17 cellular contexts compared by ENCODE assay signal in genomic region chr9:76271755-76272154, GRCh38.
"Had no signal": no experiment of that assay in that cellular context is flagged by ENCODE, and none has a peak within 500 bp of the region (broad histone marks: within the 10 kb centered on the region; RNA-seq: fewer than 3 reads in every experiment).

No MANE protein-coding gene starts in this region.

- H3K9me3 Mint-ChIP-seq: activated naive CD4-positive, alpha-beta T cell treated with anti-CD3 and anti-CD28 coated beads, Interleukin-2, amount 50 U/mL, for 72 hours; neural crest cell; stimulated activated naive CD8-positive, alpha-beta T cell treated with anti-CD3 and anti-CD28 coated beads, Interleukin-15, amount 100 ng/mL, for 72 hours had no signal

- H3K36me3 Mint-ChIP-seq: activated naive CD4-positive, alpha-beta T cell treated with anti-CD3 and anti-CD28 coated beads, Interleukin-2, amount 50 U/mL, for 72 hours; naive B cell had no signal

- DNase-seq: activated CD4-positive, alpha-beta T cell treated with anti-CD3 and anti-CD28 coated beads for 1 hour; activated CD4-positive, alpha-beta T cell treated with anti-CD3 and anti-CD28 coated beads, Interleukin-2, amount 50 U/mL, for 4 hours; activated gamma-delta T cell; cerebellar nuclear complex; effector CD4-positive, alpha-beta T cell; foreskin melanocyte; glutamatergic neuron; hippocampal formation; left lung; naive B cell; stimulated activated naive CD8-positive, alpha-beta T cell treated with anti-CD3 and anti-CD28 coated beads, Interleukin-15, amount 100 ng/mL, for 72 hours; T-helper 2 cell; transverse colon; uterus; WERI-Rb-1 had no signal

- H3K4me3 Mint-ChIP-seq: naive B cell; neural crest cell; stimulated activated naive CD8-positive, alpha-beta T cell treated with anti-CD3 and anti-CD28 coated beads, Interleukin-15, amount 100 ng/mL, for 72 hours had no signal

- H3K27me3 Mint-ChIP-seq: stimulated activated naive CD8-positive, alpha-beta T cell treated with anti-CD3 and anti-CD28 coated beads, Interleukin-15, amount 100 ng/mL, for 72 hours had no signal

- H3K27ac Mint-ChIP-seq: activated naive CD4-positive, alpha-beta T cell treated with anti-CD3 and anti-CD28 coated beads, Interleukin-2, amount 50 U/mL, for 72 hours; naive B cell; stimulated activated naive CD8-positive, alpha-beta T cell treated with anti-CD3 and anti-CD28 coated beads, Interleukin-15, amount 100 ng/mL, for 72 hours had no signal

- ATAC-seq: activated naive CD4-positive, alpha-beta T cell treated with anti-CD3 and anti-CD28 coated beads, Interleukin-2, amount 50 U/mL, for 72 hours; left lung; stimulated activated naive CD8-positive, alpha-beta T cell treated with anti-CD3 and anti-CD28 coated beads, Interleukin-15, amount 100 ng/mL, for 72 hours had no signal

- H3K4me1 Mint-ChIP-seq: naive B cell; stimulated activated naive CD8-positive, alpha-beta T cell treated with anti-CD3 and anti-CD28 coated beads, Interleukin-15, amount 100 ng/mL, for 72 hours had no signal
